22 cellular contexts compared by ENCODE assay signal in genomic region chr10:778626-779330, GRCh38.
DNase-seq lines count a peak whose midpoint lies in the region; ATAC-seq and TF ChIP-seq lines count a peak whose summit lies in the region.
"Had no signal": no experiment of that assay in that cellular context is flagged by ENCODE, and none has a peak within 500 bp of the region (broad histone marks: within the 10 kb centered on the region; RNA-seq: fewer than 3 reads in every experiment).

No MANE protein-coding gene starts in this region.

- no peak for TF ChIP-seq CTCF in fibroblast of mammary gland (conservative IDR thresholded peaks at IDR 0.05; ENCODE audit: control insufficient read depth, insufficient read depth, low read depth, low read length)
- TF ChIP-seq CTCF in smooth muscle cell (IDR thresholded peaks at IDR 0.05; ENCODE audit: borderline replicate concordance, insufficient read depth, poor library complexity, severe bottlenecking) = no peak
- no peak for TF ChIP-seq CTCF in OCI-LY7 (conservative IDR thresholded peaks at IDR 0.05; ENCODE audit: low read length)

- H3K4me1 ChIP-seq in smooth muscle cell (ENCODE audit: low read depth) (no peaks in the 10 kb centered on the region), OCI-LY7 (ENCODE audit: insufficient read depth, low read length, poor library complexity, severe bottlenecking) (no peaks in the 10 kb centered on the region)
- H3K4me1 ChIP-seq: colonic mucosa, parathyroid adenoma, upper lobe of left lung had no signal

- H3K27ac Mint-ChIP-seq in activated naive CD8-positive, alpha-beta T cell treated with anti-CD3 and anti-CD28 coated beads, Interleukin-2, amount 50 U/mL, for 24 hours = no peak overlapping the region
- H3K27ac Mint-ChIP-seq in activated naive CD8-positive, alpha-beta T cell treated with anti-CD3 and anti-CD28 coated beads for 36 hours = no peak overlapping the region
- H3K27ac Mint-ChIP-seq: CD14-positive monocyte; naive thymus-derived CD4-positive, alpha-beta T cell had no signal

- H3K9me3 ChIP-seq in smooth muscle cell (replicated peaks; ENCODE audit: low read depth) = no peaks in the 10 kb centered on the region
- no peaks in the 10 kb centered on the region for H3K9me3 ChIP-seq in OCI-LY7 (ENCODE audit: low read length)
- H3K9me3 ChIP-seq: A549, colonic mucosa, upper lobe of left lung had no signal

- no peaks in the 10 kb centered on the region for H3K27me3 Mint-ChIP-seq in activated naive CD8-positive, alpha-beta T cell treated with anti-CD3 and anti-CD28 coated beads, Interleukin-2, amount 50 U/mL, for 24 hours
- H3K27me3 Mint-ChIP-seq in activated naive CD8-positive, alpha-beta T cell treated with anti-CD3 and anti-CD28 coated beads for 36 hours = peaks cover 27% of the 10 kb centered on the region

- H3K4me3 Mint-ChIP-seq in activated naive CD8-positive, alpha-beta T cell treated with anti-CD3 and anti-CD28 coated beads, Interleukin-2, amount 50 U/mL, for 24 hours = no peak overlapping the region
- H3K4me3 Mint-ChIP-seq in activated naive CD8-positive, alpha-beta T cell treated with anti-CD3 and anti-CD28 coated beads for 36 hours = no peak overlapping the region
- H3K4me3 Mint-ChIP-seq: CD14-positive monocyte; naive thymus-derived CD4-positive, alpha-beta T cell had no signal

- ATAC-seq in activated naive CD8-positive, alpha-beta T cell treated with anti-CD3 and anti-CD28 coated beads, Interleukin-2, amount 50 U/mL, for 24 hours = peak; percentile 13
- no peak for ATAC-seq in HG03439 (IDR thresholded peaks at IDR 0.05; ENCODE audit: unreplicated experiment)
- ATAC-seq: A549; naive thymus-derived CD4-positive, alpha-beta T cell had no signal

- H2AFZ ChIP-seq in smooth muscle cell (ENCODE audit: low read depth) = no peak overlapping the region
- H2AFZ ChIP-seq in OCI-LY7 (ENCODE audit: low read length) = no peak overlapping the region
- H2AFZ ChIP-seq: parathyroid adenoma had no signal

- no peaks in the 10 kb centered on the region for H3K36me3 Mint-ChIP-seq in activated naive CD8-positive, alpha-beta T cell treated with anti-CD3 and anti-CD28 coated beads, Interleukin-2, amount 50 U/mL, for 24 hours (ENCODE audit: low read depth)
- H3K36me3 Mint-ChIP-seq in activated naive CD8-positive, alpha-beta T cell treated with anti-CD3 and anti-CD28 coated beads for 36 hours = no peaks in the 10 kb centered on the region
- H3K36me3 Mint-ChIP-seq: CD14-positive monocyte had no signal

- no peaks in the 10 kb centered on the region for H3F3A ChIP-seq in smooth muscle cell (ENCODE audit: low read depth)

- H3K4me1 Mint-ChIP-seq in activated naive CD8-positive, alpha-beta T cell treated with anti-CD3 and anti-CD28 coated beads, Interleukin-2, amount 50 U/mL, for 24 hours = no peaks in the 10 kb centered on the region
- no peaks in the 10 kb centered on the region for H3K4me1 Mint-ChIP-seq in activated naive CD8-positive, alpha-beta T cell treated with anti-CD3 and anti-CD28 coated beads for 36 hours
- H3K4me1 Mint-ChIP-seq: CD14-positive monocyte had no signal

- BruUV-seq in OCI-LY7 (replicated peaks; lab: Mats Ljungman, UMichigan) = no TSS peak

- H3K27ac ChIP-seq in smooth muscle cell (ENCODE audit: low read depth) (no peak overlapping the region), OCI-LY7 (ENCODE audit: low read depth, low read length, poor library complexity, severe bottlenecking) (no peak overlapping the region)
- H3K27ac ChIP-seq: A549, colonic mucosa, KMS-11, parathyroid adenoma, SK-N-MC, upper lobe of left lung had no signal

- no peaks in the 10 kb centered on the region for H3K79me2 ChIP-seq in smooth muscle cell (ENCODE audit: low read depth)
- H3K79me2 ChIP-seq in OCI-LY7 (ENCODE audit: insufficient read depth, low read depth, low read length) = no peaks in the 10 kb centered on the region
- H3K79me2 ChIP-seq: parathyroid adenoma had no signal

- POLR2A ChIA-PET in OCI-LY7 (lab: Charles Lee) = no interaction called here

- H4K20me1 ChIP-seq in smooth muscle cell (ENCODE audit: low read depth) (no peaks in the 10 kb centered on the region), OCI-LY7 (ENCODE audit: insufficient read depth, low read length) (no peaks in the 10 kb centered on the region)

- H3K9ac ChIP-seq in smooth muscle cell (ENCODE audit: low read depth) = no peak overlapping the region
- H3K9ac ChIP-seq: KMS-11, parathyroid adenoma had no signal

- no peaks in the 10 kb centered on the region for H3K27me3 ChIP-seq in smooth muscle cell (ENCODE audit: low read depth)
- H3K27me3 ChIP-seq: colonic mucosa, upper lobe of left lung had no signal

- no peak for DNase-seq in activated naive CD8-positive, alpha-beta T cell treated with anti-CD3 and anti-CD28 coated beads, Interleukin-2, amount 50 U/mL, for 24 hours
- no peak for DNase-seq in activated naive CD8-positive, alpha-beta T cell treated with anti-CD3 and anti-CD28 coated beads for 36 hours
- DNase-seq in M059J (ENCODE audit: low read depth) (peak; percentile 41), fibroblast of mammary gland (ENCODE audit: low read depth) (peak; percentile 16), smooth muscle cell (lab: John Stamatoyannopoulos, UW; ENCODE audit: unreplicated experiment) (no peak), activated T-cell treated with anti-CD3 and anti-CD28 coated beads for 4 hours (no peak), OCI-LY7 (ENCODE audit: low spot score) (no peak)
- DNase-seq: activated gamma-delta T cell; colonic mucosa; naive thymus-derived CD4-positive, alpha-beta T cell; NCI-H1048; NCI-H2029 treated with DMSO at 0.1 percent for 48 hours; NCI-H446 treated with DMSO at 0.1 percent for 48 hours; stimulated activated CD4-positive, alpha-beta T cell treated with anti-CD3 and anti-CD28 coated beads, Interleukin-2, amount 100 ng/mL, for 24 hours; T1000 had no signal

- H3K4me3 ChIP-seq in fibroblast of mammary gland (ENCODE audit: control insufficient read depth, low read depth, low read length) = no peak overlapping the region
- H3K4me3 ChIP-seq in smooth muscle cell = no peak overlapping the region
- no peak overlapping the region for H3K4me3 ChIP-seq in OCI-LY7 (ENCODE audit: low read depth, low read length, poor library complexity, severe bottlenecking)
- H3K4me3 ChIP-seq: A549, colonic mucosa, SK-N-MC, upper lobe of left lung had no signal

- H3K36me3 ChIP-seq in smooth muscle cell (ENCODE audit: low read depth) (no peaks in the 10 kb centered on the region), OCI-LY7 (ENCODE audit: insufficient read depth, low read length) (no peaks in the 10 kb centered on the region)
- H3K36me3 ChIP-seq: colonic mucosa, upper lobe of left lung had no signal

- 59% methylated on average over 23 of the region's 27 CpGs for WGBS in smooth muscle cell (ENCODE audit: low lambda C conversion rate)

- peak overlapping the region; percentile 24 for H3K4me2 ChIP-seq in smooth muscle cell
- no peak overlapping the region for H3K4me2 ChIP-seq in OCI-LY7 (ENCODE audit: low read length)
- H3K4me2 ChIP-seq: A549, KMS-11 had no signal

- CTCF ChIA-PET in OCI-LY7 (lab: Charles Lee; ENCODE audit: unreplicated experiment) = no interaction called here

- no peaks in the 10 kb centered on the region for H3K9me3 Mint-ChIP-seq in activated naive CD8-positive, alpha-beta T cell treated with anti-CD3 and anti-CD28 coated beads, Interleukin-2, amount 50 U/mL, for 24 hours
- no peaks in the 10 kb centered on the region for H3K9me3 Mint-ChIP-seq in activated naive CD8-positive, alpha-beta T cell treated with anti-CD3 and anti-CD28 coated beads for 36 hours
- H3K9me3 Mint-ChIP-seq: naive thymus-derived CD4-positive, alpha-beta T cell had no signal

- no peaks in the 10 kb centered on the region for H3K9me2 ChIP-seq in OCI-LY7 (ENCODE audit: insufficient read depth, low read length)

- intact Hi-C loops in OCI-LY7 (cut with micrococcal nuclease; ENCODE audit: unreplicated experiment) = no loop called here

Comparison
In these comparisons a context has a peak if more than half of its experiments do, and no peak if none do; other contexts are left out.
1. DNase-seq: peak in M059J (single experiment) and fibroblast of mammary gland (single experiment); none in activated naive CD8-positive, alpha-beta T cell treated with anti-CD3 and anti-CD28 coated beads, Interleukin-2, amount 50 U/mL, for 24 hours (single experiment), activated naive CD8-positive, alpha-beta T cell treated with anti-CD3 and anti-CD28 coated beads for 36 hours (single experiment), smooth muscle cell (single experiment), activated T-cell treated with anti-CD3 and anti-CD28 coated beads for 4 hours (single experiment) and OCI-LY7 (single experiment).